In the genomic region with DNA sequence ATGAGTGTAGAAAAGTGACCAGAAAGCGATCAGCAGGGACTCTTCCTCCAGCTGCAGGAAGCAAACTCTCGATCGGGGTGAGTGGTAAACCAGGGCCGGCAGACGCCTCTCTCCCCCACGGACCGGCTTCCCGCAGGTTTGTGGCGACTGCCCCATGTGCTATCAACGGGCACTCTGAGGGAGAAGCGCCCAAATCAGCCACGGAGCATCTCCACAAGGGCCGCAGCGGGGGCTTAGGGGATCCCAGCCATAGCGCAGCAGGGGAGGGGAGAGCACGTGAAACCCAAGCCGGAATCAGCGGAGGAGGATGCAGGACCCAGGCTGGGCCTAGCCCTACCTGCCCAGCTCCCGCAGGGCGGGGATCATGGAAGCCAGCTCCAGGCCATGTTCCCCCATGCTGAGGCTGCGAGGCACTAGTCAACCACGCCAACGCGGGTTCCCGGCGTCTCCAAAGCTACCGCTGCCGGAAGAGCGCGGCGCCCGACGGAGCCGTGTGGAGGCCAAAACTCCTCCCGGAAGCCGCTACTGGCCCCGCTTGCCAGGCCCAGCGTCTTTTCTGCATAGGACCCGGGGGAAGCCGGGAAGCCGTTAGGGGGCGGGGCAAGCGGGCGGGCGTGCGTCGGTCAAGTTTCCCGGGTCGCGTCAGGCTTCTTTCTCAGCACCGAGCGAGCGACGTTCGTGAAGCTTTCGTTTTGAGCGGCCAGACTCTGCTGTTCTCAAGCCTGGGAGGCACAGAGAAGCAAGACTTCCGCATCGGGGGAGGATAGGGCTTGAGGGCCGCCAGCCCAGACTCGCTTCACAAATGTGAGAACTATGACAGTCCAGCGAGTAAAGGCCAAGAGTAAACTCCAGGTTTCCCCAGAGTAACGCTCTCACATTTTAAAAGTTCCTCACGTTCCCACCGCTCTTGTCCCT, we compare ENCODE assay signal across 1 cellular context.
TF ChIP-seq lines count a peak whose summit lies in the region.

TSS of gene ATR (minus strand) at position 425 of the 915 bp plus-strand sequence. CDS start at position 396, 29 bp downstream.

TF ChIP-seq in HepG2, 621 proteins besides CTCF, POLR2A, EP300 and RAD21 (continued from another document and continues in another):
- TF ChIP-seq PLRG1 (conservative IDR thresholded peaks at IDR 0.05) (no peak), MEIS1 (CRISPR knock-in tag; IDR thresholded peaks at IDR 0.05; ENCODE audit: borderline replicate concordance) (peak; percentile 78; the same call in 1 of the 2 replicates), IRX3 (CRISPR knock-in tag; IDR thresholded peaks at IDR 0.05; ENCODE audit: borderline replicate concordance, low read depth) (peak; percentile 94; the same call in 1 of the 2 replicates), MED1 (CRISPR knock-in tag; IDR thresholded peaks at IDR 0.05) (peak; percentile 89), NBN (conservative IDR thresholded peaks at IDR 0.05) (no peak), ZSCAN30 (CRISPR knock-in tag; IDR thresholded peaks at IDR 0.05) (peak; percentile 83; the same call in 1 of the 2 replicates), ZNF235 (CRISPR knock-in tag; IDR thresholded peaks at IDR 0.05; ENCODE audit: borderline replicate concordance) (peak; percentile 74; the same call in 1 of the 2 replicates), ZNF232 (CRISPR knock-in tag; IDR thresholded peaks at IDR 0.05; ENCODE audit: borderline replicate concordance) (0 out of 2 replicates have a peak, but pooled peaks have one; percentile 66), ZNF367 (CRISPR knock-in tag; IDR thresholded peaks at IDR 0.05; ENCODE audit: borderline replicate concordance) (no peak), HNRNPLL (IDR thresholded peaks at IDR 0.05; ENCODE audit: low read depth, low read length, poor library complexity, severe bottlenecking) (peak; percentile 91), CREB3 (CRISPR knock-in tag; IDR thresholded peaks at IDR 0.05) (no peak; the same call in 1 of the 2 replicates), NFIC (IDR thresholded peaks at IDR 0.05; ENCODE audit: low read length) (0 out of 2 replicates have a peak, but pooled peaks have one; percentile 53), ZUFSP (CRISPR knock-in tag; IDR thresholded peaks at IDR 0.05; ENCODE audit: borderline replicate concordance) (no peak), MAFG (CRISPR knock-in tag; IDR thresholded peaks at IDR 0.05) (0 out of 2 replicates have a peak, but pooled peaks have one; percentile 41), ZBTB33 (CRISPR knock-in tag; IDR thresholded peaks at IDR 0.05) (peak; percentile 67; the same call in 1 of the 2 replicates), ZNF644 (CRISPR knock-in tag; IDR thresholded peaks at IDR 0.05; ENCODE audit: low read depth) (peak; percentile 70), RELA (CRISPR knock-in tag; IDR thresholded peaks at IDR 0.05) (peak; percentile 79; the same call in 1 of the 2 replicates), BORCS8-MEF2B (CRISPR knock-in tag; IDR thresholded peaks at IDR 0.05) (peak; percentile 98), ERF (CRISPR knock-in tag; IDR thresholded peaks at IDR 0.05) (peak; percentile 99; the same call in 1 of the 2 replicates), MTA1 (CRISPR knock-in tag; IDR thresholded peaks at IDR 0.05; ENCODE audit: borderline replicate concordance) (peak; percentile 90; the same call in 1 of the 2 replicates), ZNF558 (CRISPR knock-in tag; IDR thresholded peaks at IDR 0.05; ENCODE audit: borderline replicate concordance) (peak; percentile 80; the same call in 1 of the 2 replicates), ZNF577 (CRISPR knock-in tag; IDR thresholded peaks at IDR 0.05; ENCODE audit: borderline replicate concordance, low read depth) (no peak), ZNF672 (CRISPR knock-in tag; IDR thresholded peaks at IDR 0.05) (peak; percentile 45; the same call in 1 of the 2 replicates), ARID2 (CRISPR knock-in tag; IDR thresholded peaks at IDR 0.05; ENCODE audit: borderline replicate concordance) (peak; percentile 96), PHF8 (CRISPR knock-in tag; IDR thresholded peaks at IDR 0.05) (peak; percentile 98), DDIT3 (CRISPR knock-in tag; IDR thresholded peaks at IDR 0.05) (no peak), NFYB (CRISPR knock-in tag; IDR thresholded peaks at IDR 0.05) (peak; percentile 66), JUNB (CRISPR knock-in tag; IDR thresholded peaks at IDR 0.05; ENCODE audit: borderline replicate concordance) (no peak), YEATS2 (CRISPR knock-in tag; IDR thresholded peaks at IDR 0.05; ENCODE audit: borderline replicate concordance) (peak; percentile 98), ZNF850 (CRISPR knock-in tag; conservative IDR thresholded peaks at IDR 0.05) (0 out of 2 replicates have a peak, but pooled peaks have one; percentile 6), CCDC6 (CRISPR knock-in tag; IDR thresholded peaks at IDR 0.05) (peak; percentile 99), MXD3 (CRISPR knock-in tag; IDR thresholded peaks at IDR 0.05) (peak; percentile 91), ZNF350 (CRISPR knock-in tag; IDR thresholded peaks at IDR 0.05; ENCODE audit: borderline replicate concordance, low read depth) (peak; percentile 99), ZNF800 (CRISPR knock-in tag; IDR thresholded peaks at IDR 0.05) (peak; percentile 80), TEF (CRISPR knock-in tag; IDR thresholded peaks at IDR 0.05) (peak; percentile 61), ATF7 (IDR thresholded peaks at IDR 0.05) (no peak), ATF7 (CRISPR knock-in tag; IDR thresholded peaks at IDR 0.05) (peak; percentile 52; the same call in 1 of the 2 replicates)
- TF ChIP-seq, protein P1, sequence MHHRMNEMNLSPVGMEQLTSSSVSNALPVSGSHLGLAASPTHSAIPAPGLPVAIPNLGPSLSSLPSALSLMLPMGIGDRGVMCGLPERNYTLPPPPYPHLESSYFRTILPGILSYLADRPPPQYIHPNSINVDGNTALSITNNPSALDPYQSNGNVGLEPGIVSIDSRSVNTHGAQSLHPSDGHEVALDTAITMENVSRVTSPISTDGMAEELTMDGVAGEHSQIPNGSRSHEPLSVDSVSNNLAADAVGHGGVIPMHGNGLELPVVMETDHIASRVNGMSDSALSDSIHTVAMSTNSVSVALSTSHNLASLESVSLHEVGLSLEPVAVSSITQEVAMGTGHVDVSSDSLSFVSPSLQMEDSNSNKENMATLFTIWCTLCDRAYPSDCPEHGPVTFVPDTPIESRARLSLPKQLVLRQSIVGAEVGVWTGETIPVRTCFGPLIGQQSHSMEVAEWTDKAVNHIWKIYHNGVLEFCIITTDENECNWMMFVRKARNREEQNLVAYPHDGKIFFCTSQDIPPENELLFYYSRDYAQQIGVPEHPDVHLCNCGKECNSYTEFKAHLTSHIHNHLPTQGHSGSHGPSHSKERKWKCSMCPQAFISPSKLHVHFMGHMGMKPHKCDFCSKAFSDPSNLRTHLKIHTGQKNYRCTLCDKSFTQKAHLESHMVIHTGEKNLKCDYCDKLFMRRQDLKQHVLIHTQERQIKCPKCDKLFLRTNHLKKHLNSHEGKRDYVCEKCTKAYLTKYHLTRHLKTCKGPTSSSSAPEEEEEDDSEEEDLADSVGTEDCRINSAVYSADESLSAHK (CRISPR knock-in tag; IDR thresholded peaks at IDR 0.05; ENCODE audit: borderline replicate concordance), result peak; percentile 45; the same call in 1 of the 2 replicates
- TF ChIP-seq, protein P2, sequence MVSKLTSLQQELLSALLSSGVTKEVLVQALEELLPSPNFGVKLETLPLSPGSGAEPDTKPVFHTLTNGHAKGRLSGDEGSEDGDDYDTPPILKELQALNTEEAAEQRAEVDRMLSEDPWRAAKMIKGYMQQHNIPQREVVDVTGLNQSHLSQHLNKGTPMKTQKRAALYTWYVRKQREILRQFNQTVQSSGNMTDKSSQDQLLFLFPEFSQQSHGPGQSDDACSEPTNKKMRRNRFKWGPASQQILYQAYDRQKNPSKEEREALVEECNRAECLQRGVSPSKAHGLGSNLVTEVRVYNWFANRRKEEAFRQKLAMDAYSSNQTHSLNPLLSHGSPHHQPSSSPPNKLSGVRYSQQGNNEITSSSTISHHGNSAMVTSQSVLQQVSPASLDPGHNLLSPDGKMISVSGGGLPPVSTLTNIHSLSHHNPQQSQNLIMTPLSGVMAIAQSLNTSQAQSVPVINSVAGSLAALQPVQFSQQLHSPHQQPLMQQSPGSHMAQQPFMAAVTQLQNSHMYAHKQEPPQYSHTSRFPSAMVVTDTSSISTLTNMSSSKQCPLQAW (CRISPR knock-in tag; IDR thresholded peaks at IDR 0.05), result peak; percentile 99
- TF ChIP-seq, protein P3, sequence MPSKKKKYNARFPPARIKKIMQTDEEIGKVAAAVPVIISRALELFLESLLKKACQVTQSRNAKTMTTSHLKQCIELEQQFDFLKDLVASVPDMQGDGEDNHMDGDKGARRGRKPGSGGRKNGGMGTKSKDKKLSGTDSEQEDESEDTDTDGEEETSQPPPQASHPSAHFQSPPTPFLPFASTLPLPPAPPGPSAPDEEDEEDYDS (CRISPR knock-in tag; IDR thresholded peaks at IDR 0.05), result peak; percentile 77
- TF ChIP-seq, protein P4, sequence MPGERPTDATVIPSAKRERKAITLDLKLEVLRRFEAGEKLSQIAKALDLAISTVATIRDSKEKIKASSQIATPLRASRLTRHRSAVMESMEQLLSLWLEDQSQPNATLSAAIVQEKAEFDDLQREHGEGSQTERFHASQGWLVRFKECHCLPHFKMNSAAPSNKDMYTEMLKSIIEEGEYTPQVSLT (CRISPR knock-in tag; IDR thresholded peaks at IDR 0.05; ENCODE audit: borderline replicate concordance, low read depth), result no peak
- TF ChIP-seq, protein P5, sequence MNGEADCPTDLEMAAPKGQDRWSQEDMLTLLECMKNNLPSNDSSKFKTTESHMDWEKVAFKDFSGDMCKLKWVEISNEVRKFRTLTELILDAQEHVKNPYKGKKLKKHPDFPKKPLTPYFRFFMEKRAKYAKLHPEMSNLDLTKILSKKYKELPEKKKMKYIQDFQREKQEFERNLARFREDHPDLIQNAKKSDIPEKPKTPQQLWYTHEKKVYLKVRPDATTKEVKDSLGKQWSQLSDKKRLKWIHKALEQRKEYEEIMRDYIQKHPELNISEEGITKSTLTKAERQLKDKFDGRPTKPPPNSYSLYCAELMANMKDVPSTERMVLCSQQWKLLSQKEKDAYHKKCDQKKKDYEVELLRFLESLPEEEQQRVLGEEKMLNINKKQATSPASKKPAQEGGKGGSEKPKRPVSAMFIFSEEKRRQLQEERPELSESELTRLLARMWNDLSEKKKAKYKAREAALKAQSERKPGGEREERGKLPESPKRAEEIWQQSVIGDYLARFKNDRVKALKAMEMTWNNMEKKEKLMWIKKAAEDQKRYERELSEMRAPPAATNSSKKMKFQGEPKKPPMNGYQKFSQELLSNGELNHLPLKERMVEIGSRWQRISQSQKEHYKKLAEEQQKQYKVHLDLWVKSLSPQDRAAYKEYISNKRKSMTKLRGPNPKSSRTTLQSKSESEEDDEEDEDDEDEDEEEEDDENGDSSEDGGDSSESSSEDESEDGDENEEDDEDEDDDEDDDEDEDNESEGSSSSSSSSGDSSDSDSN (CRISPR knock-in tag; IDR thresholded peaks at IDR 0.05), result peak; percentile 95
